Comparison of ENCODE assay signal across 24 cellular contexts in the genomic region with DNA sequence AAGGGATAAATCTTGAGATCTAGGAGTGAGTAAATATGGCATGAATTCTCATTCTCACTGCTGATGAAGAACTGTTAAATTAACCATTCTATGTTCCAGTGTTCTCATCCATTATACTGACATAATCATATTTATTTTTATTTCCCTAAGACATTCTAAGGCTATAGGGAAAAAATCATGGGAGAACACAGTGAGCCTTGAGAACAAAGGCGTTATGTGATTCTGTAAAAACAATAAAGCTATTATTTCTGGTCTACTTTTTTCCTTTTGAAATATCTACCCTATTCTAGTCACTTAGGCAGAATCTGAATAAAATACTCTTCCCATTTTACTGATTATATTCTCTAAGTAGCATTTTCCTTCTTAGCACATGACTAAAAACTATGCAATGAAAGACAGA.
"Had no signal": no experiment of that assay in that cellular context is flagged by ENCODE, and none has a peak within 500 bp of the region (broad histone marks: within the 10 kb centered on the region; RNA-seq: fewer than 3 reads in every experiment).

No MANE protein-coding gene starts in this region.

- H3K27ac ChIP-seq: SJSA1 had no signal

- FAIRE-seq: RCC 7860 had no signal

- DNase-seq: Karpas-422, KG1, MG63, NCI-H1092, NCI-H1105 treated with DMSO at 0.1 percent for 48 hours, NCI-H1417 treated with DMSO at 0.1 percent for 48 hours, NCI-H146, NCI-H187, NCI-H2029, NCI-H2081 treated with DMSO at 0.1 percent for 48 hours, NCI-H2171, NCI-H226, NCI-H446, NCI-H510A, NCI-H524 treated with DMSO at 0.1 percent for 48 hours, NCI-H69, NCI-H774, Right ventricle myocardium superior, RPMI8226, SIG-M5, SK-N-SH, SW 1271 had no signal
